In the genomic region with DNA sequence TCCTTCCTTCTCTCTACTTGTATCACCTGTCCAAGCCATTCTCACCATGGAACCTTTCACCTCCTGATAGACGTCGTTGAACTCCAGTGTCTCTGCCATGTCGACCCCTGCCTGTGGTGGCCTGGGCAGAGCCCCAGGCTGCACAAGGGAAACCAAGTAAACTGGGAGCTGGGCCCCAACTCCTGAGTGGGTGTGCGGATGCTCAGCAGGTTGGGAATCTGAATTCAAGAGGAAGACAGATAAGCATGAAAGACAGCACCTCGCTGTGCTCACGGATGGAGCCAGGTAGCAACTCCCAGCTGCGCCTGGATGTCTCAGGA, we compare ENCODE assay signal across 8 cellular contexts. TPM values are rescaled to one million over a fixed set of nuclear protein-coding genes. Genes with fewer than 3 reads are reported as not detected.
A peak's percentile ranks its signal among the peaks of the same experiment; 100 is the strongest.
DNase-seq lines count a peak whose midpoint lies in the region; ATAC-seq and TF ChIP-seq lines count a peak whose summit lies in the region.

No MANE protein-coding gene starts in this region.

- peak overlapping the region; percentile 98 for H3K27ac Mint-ChIP-seq in stimulated activated memory B cell treated with anti-CD40 and anti-IgM and Interleukin-4, amounts not matched to agents 10 μg/mL and 1 μg/mL and 100 μg/mL, for 72 hours

- peak overlapping the region; percentile 66 for H3K4me3 ChIP-seq in SU-DHL-6 (ENCODE audit: insufficient read depth, low read length, poor library complexity, severe bottlenecking)

- peak; percentile 1 for ATAC-seq in GM21717 (IDR thresholded peaks at IDR 0.05; ENCODE audit: unreplicated experiment)
- ATAC-seq in left ventricle myocardium superior = peak; percentile 1
- no peak for ATAC-seq in stimulated activated memory B cell treated with anti-CD40 and anti-IgM and Interleukin-4, amounts not matched to agents 10 μg/mL and 1 μg/mL and 100 μg/mL, for 72 hours
- ATAC-seq in HG02870 (IDR thresholded peaks at IDR 0.05; ENCODE audit: unreplicated experiment) = no peak
- no peak for ATAC-seq in GM18873 (IDR thresholded peaks at IDR 0.05; ENCODE audit: low FRiP score, unreplicated experiment)
- no peak for ATAC-seq in GM19455 (IDR thresholded peaks at IDR 0.05; ENCODE audit: unreplicated experiment)

- H3K27me3 Mint-ChIP-seq in stimulated activated memory B cell treated with anti-CD40 and anti-IgM and Interleukin-4, amounts not matched to agents 10 μg/mL and 1 μg/mL and 100 μg/mL, for 72 hours = peaks cover 1% of the 10 kb centered on the region

- H2AFZ ChIP-seq in SU-DHL-6 (ENCODE audit: low read depth, low read length, severe bottlenecking) = peak overlapping the region; percentile 50

- no peaks in the 10 kb centered on the region for H3K9me3 Mint-ChIP-seq in stimulated activated memory B cell treated with anti-CD40 and anti-IgM and Interleukin-4, amounts not matched to agents 10 μg/mL and 1 μg/mL and 100 μg/mL, for 72 hours

- H3K36me3 Mint-ChIP-seq in stimulated activated memory B cell treated with anti-CD40 and anti-IgM and Interleukin-4, amounts not matched to agents 10 μg/mL and 1 μg/mL and 100 μg/mL, for 72 hours = peaks cover 44% of the 10 kb centered on the region

- peak overlapping the region; percentile 69 for H3K27ac ChIP-seq in SU-DHL-6 (ENCODE audit: low read depth, low read length)

- H3K36me3 ChIP-seq in SU-DHL-6 (ENCODE audit: low read length) = peaks cover 15% of the 10 kb centered on the region

- DNase-seq in left ventricle myocardium superior (no peak), HPDE6-E6E7 (ENCODE audit: extremely low spot score) (no peak)

- H3K27me3 ChIP-seq in SU-DHL-6 (ENCODE audit: low read length) = no peaks in the 10 kb centered on the region

- peak overlapping the region; percentile 93 for H3K4me3 Mint-ChIP-seq in stimulated activated memory B cell treated with anti-CD40 and anti-IgM and Interleukin-4, amounts not matched to agents 10 μg/mL and 1 μg/mL and 100 μg/mL, for 72 hours

- H3K4me1 Mint-ChIP-seq in stimulated activated memory B cell treated with anti-CD40 and anti-IgM and Interleukin-4, amounts not matched to agents 10 μg/mL and 1 μg/mL and 100 μg/mL, for 72 hours = peaks cover 42% of the 10 kb centered on the region

- H4K20me1 ChIP-seq in SU-DHL-6 (ENCODE audit: low read depth, low read length) = no peaks in the 10 kb centered on the region

- TF ChIP-seq CTCF in SU-DHL-6 (IDR thresholded peaks at IDR 0.05; ENCODE audit: insufficient read depth, low read length, poor library complexity, severe bottlenecking) = no peak

- peak overlapping the region; percentile 89 for H3K4me2 ChIP-seq in SU-DHL-6 (ENCODE audit: low read depth, low read length, poor library complexity, severe bottlenecking)

- peak overlapping the region; percentile 88 for H3K9ac ChIP-seq in SU-DHL-6 (ENCODE audit: low read length)

- peaks cover 30% of the 10 kb centered on the region for H3K79me2 ChIP-seq in SU-DHL-6 (ENCODE audit: insufficient read depth, low read length)

- intact Hi-C loops in left ventricle myocardium superior (cut with micrococcal nuclease) = no loop called here

- H3K9me3 ChIP-seq in SU-DHL-6 (ENCODE audit: insufficient read depth, low read length) = no peaks in the 10 kb centered on the region

- no peaks in the 10 kb centered on the region for H3K9me2 ChIP-seq in SU-DHL-6 (replicated peaks; ENCODE audit: insufficient read depth, low read length)

- H3F3A ChIP-seq in SU-DHL-6 (ENCODE audit: insufficient read depth) = no peaks in the 10 kb centered on the region

RNA-seq across cellular contexts. Expression of gene SSRP1, which starts 0.7 kb away (rescaled TPM):
- total RNA-seq in left ventricle myocardium superior = 38.4 TPM

RNA-seq across cellular contexts. Expression of gene P2RX3, which starts 3.2 kb away (rescaled TPM):
- 4.5 TPM for total RNA-seq in left ventricle myocardium superior

RNA-seq across cellular contexts. Expression of gene TNKS1BP1, which starts 10.2 kb away (rescaled TPM):
- 44.4 TPM for total RNA-seq in left ventricle myocardium superior

RNA-seq across cellular contexts. Expression of gene PRG3, which starts 46.0 kb away (rescaled TPM):
- not detected for total RNA-seq in left ventricle myocardium superior

RNA-seq across cellular contexts. Expression of gene PRG2, which starts 55.5 kb away (rescaled TPM):
- total RNA-seq in left ventricle myocardium superior = not detected

Comparison
In these comparisons a context has a peak if more than half of its experiments do, and no peak if none do; other contexts are left out.
1. ATAC-seq: peak in GM21717 (single experiment) and left ventricle myocardium superior (single experiment); none in stimulated activated memory B cell treated with anti-CD40 and anti-IgM and Interleukin-4, amounts not matched to agents 10 μg/mL and 1 μg/mL and 100 μg/mL, for 72 hours (single experiment), HG02870 (single experiment), GM18873 (single experiment) and GM19455 (single experiment).